In genomic region chr1:1344672-1345361, GRCh38 we compare ENCODE assay signal across 9 cellular contexts. TPM values are rescaled to one million over a fixed set of nuclear protein-coding genes. Genes with fewer than 3 reads are reported as not detected.
DNase-seq lines count a peak whose midpoint lies in the region; ATAC-seq and TF ChIP-seq lines count a peak whose summit lies in the region.
"Had no signal": no experiment of that assay in that cellular context is flagged by ENCODE, and none has a peak within 500 bp of the region (broad histone marks: within the 10 kb centered on the region; RNA-seq: fewer than 3 reads in every experiment).

No MANE protein-coding gene starts in this region.

- DNase-seq in GM10266 (ENCODE audit: extremely low spot score) (no peak), Panc1 (ENCODE audit: low read depth, low spot score) (peak; percentile 84), dermis blood vessel endothelial cell (peak; percentile 45), NCI-H524 (lab: John Stamatoyannopoulos, UW) (no peak), mesenteric fat pad (ENCODE audit: low spot score) (no peak)
- DNase-seq: naive B cell had no signal

- H3K9me3 ChIP-seq in Panc1 (ENCODE audit: control insufficient read depth, insufficient read depth, low read depth, low read length) = no peaks in the 10 kb centered on the region
- H3K9me3 ChIP-seq in skeletal muscle satellite cell (replicated peaks; ENCODE audit: low read length) = no peaks in the 10 kb centered on the region

- no TSS peak for BruUV-seq in Panc1 (replicated peaks; lab: Mats Ljungman, UMichigan)

- H3K27me3 ChIP-seq in Panc1 (ENCODE audit: control insufficient read depth, insufficient read depth, low read length) (no peaks in the 10 kb centered on the region), skeletal muscle satellite cell (ENCODE audit: control insufficient read depth, insufficient read depth, low read length) (no peaks in the 10 kb centered on the region)

- peak overlapping the region; percentile 81 for H3K9ac ChIP-seq in skeletal muscle satellite cell (ENCODE audit: low read depth, low read length)

- CTCF ChIA-PET in Panc1 (lab: Charles Lee) = interaction anchor here (2.2 kb wide), 1 partner anchor 27 kb away, joined by 8 read pairs; no protein-coding TSS in a partner anchor

- peaks cover 40% of the 10 kb centered on the region for H3K4me1 ChIP-seq in Panc1 (ENCODE audit: control insufficient read depth, insufficient read depth, low read length)
- peaks cover 40% of the 10 kb centered on the region for H3K4me1 ChIP-seq in skeletal muscle satellite cell (ENCODE audit: control insufficient read depth, insufficient read depth, low read length)

- intact Hi-C loops in Panc1 (cut with micrococcal nuclease; ENCODE audit: unreplicated experiment) = no loop called here

- peak; percentile 74 for ATAC-seq in Panc1
- no peak for ATAC-seq in HG02759 (IDR thresholded peaks at IDR 0.05; ENCODE audit: unreplicated experiment)
- ATAC-seq in HG03457 (IDR thresholded peaks at IDR 0.05; ENCODE audit: unreplicated experiment) = no peak

- H3K36me3 ChIP-seq in Panc1 (ENCODE audit: control insufficient read depth, insufficient read depth, low read length) (no peaks in the 10 kb centered on the region; the same call in 1 of the 2 replicates), skeletal muscle satellite cell (ENCODE audit: insufficient read depth, low read length) (peaks cover 24% of the 10 kb centered on the region)

- peak overlapping the region; percentile 93 for H3K27ac ChIP-seq in Panc1 (ENCODE audit: low read length)

- POLR2A ChIA-PET in Panc1 (lab: Charles Lee) = no interaction called here

- in situ Hi-C loops in Panc1 (cut with HindIII; ENCODE audit: low pct_unique_long_range_greater_than_20kb, low sequenced_read_pairs) = no loop called here

- H3K4me3 ChIP-seq in Panc1 (ENCODE audit: low read depth in 2 of 2, low read length in 2 of 2) = peak overlapping the region in 1 of 2 experiments; percentile 85; a peak in 2 of 4 replicates
- peak overlapping the region; percentile 79 for H3K4me3 ChIP-seq in skeletal muscle satellite cell (ENCODE audit: low read length)

- peak; percentile 12 for TF ChIP-seq CTCF in GM10266 (IDR thresholded peaks at IDR 0.05; ENCODE audit: control insufficient read depth, insufficient read depth, low read depth, missing control alignments)
- peak; percentile 88 for TF ChIP-seq CTCF in Panc1 (IDR thresholded peaks at IDR 0.05)

- H3K4me2 ChIP-seq in skeletal muscle satellite cell (ENCODE audit: low read length) = peak overlapping the region; percentile 87

RNA-seq across cellular contexts. Expression of gene DVL1, which starts 4.4 kb away (rescaled TPM):
- total RNA-seq in Panc1 (2021; ENCODE audit: unreplicated experiment) (144 TPM), dermis blood vessel endothelial cell (43.5 and 54.6 TPM in 2 replicates), mesenteric fat pad (52.1 TPM)
- 221 TPM for polyA plus RNA-seq in Panc1 (2012; ENCODE audit: insufficient read length)
- 80.1 and 118 TPM in 2 replicates for total RNA-seq in skeletal muscle satellite cell (2012; rRNA removed)

RNA-seq across cellular contexts. Expression of gene MXRA8, which starts 13.5 kb away (rescaled TPM):
- total RNA-seq in Panc1 (2021; ENCODE audit: unreplicated experiment) (96.0 TPM), dermis blood vessel endothelial cell (0.56 and 1.7 TPM in 2 replicates), mesenteric fat pad (109 TPM)
- 202 TPM for polyA plus RNA-seq in Panc1 (2012; ENCODE audit: insufficient read length)
- total RNA-seq in skeletal muscle satellite cell (2012; rRNA removed) = 352 and 415 TPM in 2 replicates

RNA-seq across cellular contexts. Expression of gene TAS1R3, which starts 13.7 kb away (rescaled TPM):
- total RNA-seq in Panc1 (2021; ENCODE audit: unreplicated experiment) (0.31 TPM), dermis blood vessel endothelial cell (0.28 and 0.85 TPM in 2 replicates), mesenteric fat pad (0.19 TPM)
- polyA plus RNA-seq in Panc1 (2012; ENCODE audit: insufficient read length) = 0.55 TPM
- total RNA-seq in skeletal muscle satellite cell (2012; rRNA removed) = under 0.01 and 0.44 TPM in 2 replicates

RNA-seq across cellular contexts. Expression of gene CPTP, which starts 20.2 kb away (rescaled TPM):
- total RNA-seq in Panc1 (2021; ENCODE audit: unreplicated experiment) (52.2 TPM), dermis blood vessel endothelial cell (21.6 and 33.3 TPM in 2 replicates), mesenteric fat pad (19.7 TPM)
- polyA plus RNA-seq in Panc1 (2012; ENCODE audit: insufficient read length) = 54.5 TPM
- total RNA-seq in skeletal muscle satellite cell (2012; rRNA removed) = 12.2 and 17.5 TPM in 2 replicates

RNA-seq across cellular contexts. Expression of gene INTS11, which starts 20.4 kb away (rescaled TPM):
- total RNA-seq in Panc1 (2021; ENCODE audit: unreplicated experiment) (114 TPM), dermis blood vessel endothelial cell (52.8 and 77.5 TPM in 2 replicates), mesenteric fat pad (74.7 TPM)
- polyA plus RNA-seq in Panc1 (2012; ENCODE audit: insufficient read length) = 216 TPM
- total RNA-seq in skeletal muscle satellite cell (2012; rRNA removed) = 71.5 and 74.3 TPM in 2 replicates

Comparison
In these comparisons a context has a peak if more than half of its experiments do, and no peak if none do; other contexts are left out.
1. DNase-seq: peak in Panc1 (single experiment) and dermis blood vessel endothelial cell (single experiment); none in GM10266 (single experiment), NCI-H524 (0 of 2) and mesenteric fat pad (single experiment).
2. RNA of gene MXRA8, which starts 13.5 kb away (total RNA-seq): 109 TPM in mesenteric fat pad (single experiment) and 96.0 TPM in Panc1 (single experiment); 0.56 to 1.7 TPM in dermis blood vessel endothelial cell; every median in the first group is over 10 times any median in the second.